In genomic region chr11:102421262-102421661, GRCh38 we compare ENCODE assay signal across 11 cellular contexts. TPM values are rescaled to one million over a fixed set of nuclear protein-coding genes. Genes with fewer than 3 reads are reported as not detected.
DNase-seq lines count a peak whose midpoint lies in the region; ATAC-seq, FAIRE-seq and TF ChIP-seq lines count a peak whose summit lies in the region.
"Had no signal": no experiment of that assay in that cellular context is flagged by ENCODE, and none has a peak within 500 bp of the region (broad histone marks: within the 10 kb centered on the region; RNA-seq: fewer than 3 reads in every experiment).

No MANE protein-coding gene starts in this region.

- TF ChIP-seq EP300 in HepG2 (IDR thresholded peaks at IDR 0.05; ENCODE audit: low read depth in 2 of 2, low read length in 2 of 2) = no peak
- no peak for TF ChIP-seq EP300 in HepG2 (CRISPR knock-in tag; IDR thresholded peaks at IDR 0.05; ENCODE audit: borderline replicate concordance)

- H3K4me2 ChIP-seq in HepG2 (ENCODE audit: low read depth, low read length) = no peak overlapping the region

- peaks cover 100% of the 10 kb centered on the region for H4K20me1 ChIP-seq in HepG2 (ENCODE audit: insufficient read depth, low read length)

- H3K36me3 Mint-ChIP-seq in activated CD4-positive, alpha-beta T cell treated with anti-CD3 and anti-CD28 coated beads for 36 hours (ENCODE audit: low read depth) = peaks cover 57% of the 10 kb centered on the region

- no peaks in the 10 kb centered on the region for H3K9me3 ChIP-seq in HepG2 (ENCODE audit: low read length)

- no TSS peak for BruUV-seq in HepG2 (replicated peaks; lab: Mats Ljungman, UMichigan)

- no peaks in the 10 kb centered on the region for H3K27me3 ChIP-seq in HepG2 (ENCODE audit: control insufficient read depth in 1 of 2, insufficient read depth in 2 of 2, low read length in 2 of 2)

- FAIRE-seq in HepG2 (lab: Jason Lieb, UNC) = no peak
- FAIRE-seq: bronchial epithelial cell, kidney had no signal

- H3K4me3 Mint-ChIP-seq in activated CD4-positive, alpha-beta T cell treated with anti-CD3 and anti-CD28 coated beads for 36 hours = no peak overlapping the region
- H3K4me3 Mint-ChIP-seq: activated CD4-positive, alpha-beta T cell treated with anti-CD3 and anti-CD28 coated beads, Interleukin-2, amount 10 ng/mL, durations not matched to agents 7 days and 5 days had no signal

- H3K27me3 Mint-ChIP-seq in activated CD4-positive, alpha-beta T cell treated with anti-CD3 and anti-CD28 coated beads for 36 hours = no peaks in the 10 kb centered on the region
- H3K27me3 Mint-ChIP-seq: activated CD4-positive, alpha-beta T cell treated with anti-CD3 and anti-CD28 coated beads, Interleukin-2, amount 10 ng/mL, durations not matched to agents 7 days and 5 days had no signal

- H3K4me1 ChIP-seq in HepG2 (ENCODE audit: insufficient read depth, low read length) = peaks cover 71% of the 10 kb centered on the region

- no peak for ATAC-seq in activated CD4-positive, alpha-beta T cell treated with anti-CD3 and anti-CD28 coated beads for 36 hours
- ATAC-seq in GM21825 (IDR thresholded peaks at IDR 0.05; ENCODE audit: unreplicated experiment) = no peak
- no peak for ATAC-seq in HepG2

- no peak for DNase-seq in activated CD4-positive, alpha-beta T cell treated with anti-CD3 and anti-CD28 coated beads for 36 hours
- DNase-seq in activated CD4-positive, alpha-beta T cell treated with anti-CD3 and anti-CD28 coated beads, Interleukin-2, amount 50 U/mL, for 1 hour = no peak
- DNase-seq in NCI-H2227 (lab: John Stamatoyannopoulos, UW; ENCODE audit: unreplicated experiment) (peak; percentile 51), skeletal muscle cell (ENCODE audit: low read depth) (peak; percentile 53), HepG2 (ENCODE audit: low spot score) (no peak), SKM-1 treated with dmso at 0.1 percent for 144 hours (lab: John Stamatoyannopoulos, UW; ENCODE audit: unreplicated experiment) (no peak)
- DNase-seq: activated CD4-positive, alpha-beta T cell treated with anti-CD3 and anti-CD28 coated beads, Interleukin-2, amount 10 ng/mL, durations not matched to agents 7 days and 5 days had no signal

- peaks cover 16% of the 10 kb centered on the region for H3K9me3 Mint-ChIP-seq in activated CD4-positive, alpha-beta T cell treated with anti-CD3 and anti-CD28 coated beads for 36 hours (ENCODE audit: low read depth)

- WGBS in HepG2 (ENCODE audit: low lambda C conversion rate) = 86% methylated on average over 3 of the region's 3 CpGs

- CTCF ChIA-PET in activated CD4-positive, alpha-beta T cell treated with anti-CD3 and anti-CD28 coated beads for 36 hours (lab: Charles Lee) = interaction anchor here (0.7 to 5.1 kb wide), 10 partner anchors 9 to 245 kb away, joined by 3 to 30 read pairs (median 3); no protein-coding TSS in a partner anchor
- CTCF ChIA-PET in HepG2 (lab: Yijun Ruan, JAX; ENCODE audit: low intra/inter-chr PET ratio, low total read pairs) = no interaction called here

- no peak overlapping the region for H3K9ac ChIP-seq in HepG2 (ENCODE audit: insufficient read depth, low read depth, low read length)

- no peak for TF ChIP-seq CTCF in HepG2 (CRISPR knock-in tag; IDR thresholded peaks at IDR 0.05)

- H3K27ac ChIP-seq in angular gyrus (ENCODE audit: low read depth, low read length) (peak overlapping the region; percentile 92), HepG2 (ENCODE audit: extremely low read length, insufficient read depth, low read length) (no peak overlapping the region)

- H3K79me2 ChIP-seq in HepG2 (ENCODE audit: insufficient read depth, low read length) = peaks cover 100% of the 10 kb centered on the region

- peaks cover 95% of the 10 kb centered on the region for H3K4me1 Mint-ChIP-seq in activated CD4-positive, alpha-beta T cell treated with anti-CD3 and anti-CD28 coated beads for 36 hours

- TF ChIP-seq POLR2A in HepG2 (IDR thresholded peaks at IDR 0.05; ENCODE audit: insufficient read depth in 1 of 2, low read depth in 2 of 2, low read length in 2 of 2) = no peak

- intact Hi-C loops in activated CD4-positive, alpha-beta T cell treated with anti-CD3 and anti-CD28 coated beads for 36 hours (cut with DNase I, micrococcal nuclease) = no loop called here
- intact Hi-C loops in HepG2 (cut with micrococcal nuclease; ENCODE audit: unreplicated experiment) = no loop called here

- H3K27ac Mint-ChIP-seq in activated CD4-positive, alpha-beta T cell treated with anti-CD3 and anti-CD28 coated beads for 36 hours = peak overlapping the region; percentile 53
- H3K27ac Mint-ChIP-seq: activated CD4-positive, alpha-beta T cell treated with anti-CD3 and anti-CD28 coated beads, Interleukin-2, amount 10 ng/mL, durations not matched to agents 7 days and 5 days had no signal

- in situ Hi-C loops in HepG2 (cut with HindIII; ENCODE audit: extremely low pct_ligation_motif_present, low pct_unique_long_range_greater_than_20kb) = no loop called here

- H3K36me3 ChIP-seq in HepG2 (replicated peaks in 1 of 2; ENCODE audit: control insufficient read depth in 1 of 2, insufficient read depth in 2 of 2, low read length in 2 of 2) = peaks cover 3 to 69% of the 10 kb centered on the region in 2 experiments

- H3K4me3 ChIP-seq in skeletal muscle cell (ENCODE audit: low read depth, low read length) (no peak overlapping the region), HepG2 (replicated peaks in 1 of 3; ENCODE audit: insufficient read depth in 1 of 3, low read depth in 2 of 3, low read length in 3 of 3) (no peak overlapping the region)

- H2AFZ ChIP-seq in HepG2 (ENCODE audit: low read length) = no peak overlapping the region

- POLR2A ChIA-PET in activated CD4-positive, alpha-beta T cell treated with anti-CD3 and anti-CD28 coated beads for 36 hours (lab: Charles Lee) = no interaction called here
- POLR2A ChIA-PET in HepG2 (lab: Yijun Ruan, JAX) = no interaction called here

- no peak for TF ChIP-seq RAD21 in HepG2 (CRISPR knock-in tag; IDR thresholded peaks at IDR 0.05)

TF ChIP-seq in HepG2, 621 proteins besides CTCF, POLR2A, EP300 and RAD21:
- TF ChIP-seq MAFK (conservative IDR thresholded peaks at IDR 0.05 in 1 of 2, IDR thresholded peaks at IDR 0.05 in 1 of 2; ENCODE audit: low read length in 2 of 2) (peak in 1 of 2 experiments; percentile 32; a peak in 1 of 4 replicates), HES4 (CRISPR knock-in tag; IDR thresholded peaks at IDR 0.05; ENCODE audit: borderline replicate concordance) (no peak)
- TF ChIP-seq, protein P1, sequence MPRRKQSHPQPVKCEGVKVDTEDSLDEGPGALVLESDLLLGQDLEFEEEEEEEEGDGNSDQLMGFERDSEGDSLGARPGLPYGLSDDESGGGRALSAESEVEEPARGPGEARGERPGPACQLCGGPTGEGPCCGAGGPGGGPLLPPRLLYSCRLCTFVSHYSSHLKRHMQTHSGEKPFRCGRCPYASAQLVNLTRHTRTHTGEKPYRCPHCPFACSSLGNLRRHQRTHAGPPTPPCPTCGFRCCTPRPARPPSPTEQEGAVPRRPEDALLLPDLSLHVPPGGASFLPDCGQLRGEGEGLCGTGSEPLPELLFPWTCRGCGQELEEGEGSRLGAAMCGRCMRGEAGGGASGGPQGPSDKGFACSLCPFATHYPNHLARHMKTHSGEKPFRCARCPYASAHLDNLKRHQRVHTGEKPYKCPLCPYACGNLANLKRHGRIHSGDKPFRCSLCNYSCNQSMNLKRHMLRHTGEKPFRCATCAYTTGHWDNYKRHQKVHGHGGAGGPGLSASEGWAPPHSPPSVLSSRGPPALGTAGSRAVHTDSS (CRISPR knock-in tag; conservative IDR thresholded peaks at IDR 0.05) = no peak

RNA-seq across cellular contexts. Expression of gene TMEM123, which starts 31.3 kb away (rescaled TPM):
- total RNA-seq in activated CD4-positive, alpha-beta T cell treated with anti-CD3 and anti-CD28 coated beads for 36 hours = 100 to 1,000 TPM; 179 to 392 TPM
- 265 and 365 TPM in 2 replicates for total RNA-seq in HepG2 (2016; rRNA removed; fragmentation: Illumina TruSeq; extraction: Trizol)
- total RNA-seq in HepG2 (2016; cell fraction: cytosol; rRNA removed; fragmentation: Illumina TruSeq; extraction: Trizol; ENCODE audit: low read depth) = 106 and 111 TPM in 2 replicates
- total RNA-seq in HepG2 (2016; cell fraction: insoluble cytoplasmic fraction; rRNA removed; fragmentation: Illumina TruSeq; extraction: Trizol) = 253 and 367 TPM in 2 replicates
- 267 and 271 TPM in 2 replicates for total RNA-seq in HepG2 (2016; cell fraction: membrane; rRNA removed; fragmentation: Illumina TruSeq; extraction: Trizol)
- 271 and 302 TPM in 2 replicates for total RNA-seq in HepG2 (2016; cell fraction: nucleus; rRNA removed; fragmentation: Illumina TruSeq; extraction: Trizol)
- 2,108 and 2,761 TPM in 2 replicates for polyA plus RNA-seq in HepG2 (2011; rRNA removed)
- 1,026 and 1,553 TPM in 2 replicates for polyA plus RNA-seq in HepG2 (2011; cell fraction: cytosol; rRNA removed)
- polyA plus RNA-seq in HepG2 (2011; cell fraction: nucleus; rRNA removed) = 209 and 224 TPM in 2 replicates
- polyA plus RNA-seq in HepG2 (2012) = 787 and 938 TPM in 2 replicates
- 159 and 182 TPM in 2 replicates for polyA plus RNA-seq in HepG2 (2016; cell fraction: cytosol; fragmentation: Illumina TruSeq; extraction: Trizol; ENCODE audit: low read depth)
- 316 and 330 TPM in 2 replicates for polyA plus RNA-seq in HepG2 (2016; cell fraction: insoluble cytoplasmic fraction; fragmentation: Illumina TruSeq; extraction: Trizol; ENCODE audit: low read depth)
- 230 and 256 TPM in 2 replicates for polyA plus RNA-seq in HepG2 (2016; cell fraction: membrane; fragmentation: Illumina TruSeq; extraction: Trizol; ENCODE audit: low read depth)
- polyA plus RNA-seq in HepG2 (2016; cell fraction: nucleus; fragmentation: Illumina TruSeq; extraction: Trizol; ENCODE audit: insufficient read depth, low read depth) = 368 and 391 TPM in 2 replicates
- polyA minus RNA-seq in HepG2 (2011; rRNA and poly(A)+ RNA removed; ENCODE audit: low replicate concordance) = 117 and 454 TPM in 2 replicates
- 1,086 and 1,277 TPM in 2 replicates for polyA minus RNA-seq in HepG2 (2011; cell fraction: cytosol; rRNA and poly(A)+ RNA removed)
- 441 and 760 TPM in 2 replicates for polyA minus RNA-seq in HepG2 (2011; cell fraction: nucleus; rRNA and poly(A)+ RNA removed)

Comparison
In these comparisons a context has a peak if more than half of its experiments do, and no peak if none do; other contexts are left out.
1. DNase-seq: peak in NCI-H2227 (single experiment) and skeletal muscle cell (single experiment); none in activated CD4-positive, alpha-beta T cell treated with anti-CD3 and anti-CD28 coated beads for 36 hours (single experiment), activated CD4-positive, alpha-beta T cell treated with anti-CD3 and anti-CD28 coated beads, Interleukin-2, amount 50 U/mL, for 1 hour (single experiment), HepG2 (single experiment) and SKM-1 treated with dmso at 0.1 percent for 144 hours (single experiment).